Comparison of ENCODE assay signal across 1 cellular context in genomic region chr4:40310225-40310624, GRCh38.
A peak's percentile ranks its signal among the peaks of the same experiment; 100 is the strongest.
TF ChIP-seq lines count a peak whose summit lies in the region.

No MANE protein-coding gene starts in this region.

TF ChIP-seq in GM12878, 131 proteins besides CTCF, POLR2A, EP300 and RAD21 (continued from another document):
- TF ChIP-seq ZNF592 (IDR thresholded peaks at IDR 0.05) = 0 out of 2 replicates have a peak, but pooled peaks have one; percentile 42
